22 cellular contexts compared by ENCODE assay signal in genomic region chr15:79084308-79084968, GRCh38. TPM values are rescaled to one million over a fixed set of nuclear protein-coding genes. Genes with fewer than 3 reads are reported as not detected.
A peak's percentile ranks its signal among the peaks of the same experiment; 100 is the strongest.
DNase-seq lines count a peak whose midpoint lies in the region.
"Had no signal": no experiment of that assay in that cellular context is flagged by ENCODE, and none has a peak within 500 bp of the region (broad histone marks: within the 10 kb centered on the region; RNA-seq: fewer than 3 reads in every experiment).

No MANE protein-coding gene starts in this region.

- DNase-seq in NCI-H510A treated with DMSO at 0.1 percent for 48 hours (lab: John Stamatoyannopoulos, UW) (peak; percentile 16), NCI-H510A (lab: John Stamatoyannopoulos, UW) (no peak), NCI-H146 (lab: John Stamatoyannopoulos, UW) (peak; percentile 88), SHP77 treated with DMSO at 0.1 percent for 48 hours (lab: John Stamatoyannopoulos, UW) (peak; percentile 64), myocyte (ENCODE audit: low read depth) (peak; percentile 78), middle frontal gyrus (ENCODE audit: extremely low spot score, low spot score) (no peak), germinal center (ENCODE audit: low spot score) (no peak), iPS-NIHi7 (ENCODE audit: extremely low spot score) (no peak)
- DNase-seq: activated CD4-positive, alpha-beta T cell treated with anti-CD3 and anti-CD28 coated beads, Interleukin-2, amount 10 ng/mL, durations not matched to agents 7 days and 5 days; AML-193; CD4-positive, alpha-beta memory T cell; left colon; naive thymus-derived CD4-positive, alpha-beta T cell; NCI-H1930; NCI-H446 treated with DMSO at 0.1 percent for 48 hours; small intestine; stimulated activated CD4-positive, alpha-beta T cell treated with anti-CD3 and anti-CD28 coated beads, Interleukin-1b, Interleukin-23, amount 100 ng/mL, for 48 hours; WERI-Rb-1 had no signal

RNA-seq across cellular contexts. Expression of gene RASGRF1, which starts 6.1 kb away (rescaled TPM):
- 7.4 and 29.1 TPM in 2 replicates for total RNA-seq in myocyte
- polyA plus RNA-seq in myocyte (2012), result 14.6 TPM
- total RNA-seq: activated CD4-positive, alpha-beta T cell treated with anti-CD3 and anti-CD28 coated beads, Interleukin-2, amount 10 ng/mL, durations not matched to agents 7 days and 5 days; activated T-helper 1 cell treated with anti-CD3 and anti-CD28 coated beads, Interleukin-12 subunit alpha, Interleukin-12 subunit beta, Interleukin-2, Interleukin-4 antibody, amounts not matched to agents 30 ng/mL and 10 ng/mL and 1 ng/mL, durations not matched to agents 14 hours and 24 hours and 36 hours; ascending aorta; CD4-positive, alpha-beta memory T cell; mesenteric fat pad had no signal
- polyA plus RNA-seq: CD4-positive, alpha-beta memory T cell; heart left ventricle; naive thymus-derived CD4-positive, alpha-beta T cell had no signal

Comparison
In these comparisons a context has a peak if more than half of its experiments do, and no peak if none do; other contexts are left out.
1. DNase-seq: peak in NCI-H510A treated with DMSO at 0.1 percent for 48 hours (single experiment), NCI-H146 (single experiment), SHP77 treated with DMSO at 0.1 percent for 48 hours (single experiment) and myocyte (single experiment); none in NCI-H510A (single experiment), middle frontal gyrus (single experiment), germinal center (single experiment) and iPS-NIHi7 (single experiment).